ENCODE assay signal across 24 cellular contexts in genomic region chr2:175195012-175195411, GRCh38.
"Had no signal": no experiment of that assay in that cellular context is flagged by ENCODE, and none has a peak within 500 bp of the region (broad histone marks: within the 10 kb centered on the region; RNA-seq: fewer than 3 reads in every experiment).

No MANE protein-coding gene starts in this region.

- H3K36me3 ChIP-seq: heart left ventricle, sigmoid colon, thoracic aorta, transverse colon had no signal

- H3K9me3 ChIP-seq: psoas muscle, sigmoid colon, thoracic aorta, transverse colon had no signal

- H3K4me3 ChIP-seq: coronary artery, heart left ventricle, lung, psoas muscle, sigmoid colon, skin epidermis, thoracic aorta, transverse colon had no signal

- H3K27ac ChIP-seq: coronary artery, heart left ventricle, psoas muscle, sigmoid colon, skin epidermis, thoracic aorta, transverse colon had no signal

- DNase-seq: effector CD4-positive, alpha-beta T cell; endodermal cell; erythroblast; foreskin melanocyte; heart left ventricle; hippocampal formation; left colon; left ventricle myocardium superior; mesenchymal stem cell; midbrain; naive B cell; nephron progenitor cell; psoas muscle; retina; sigmoid colon; stimulated activated CD4-positive, alpha-beta T cell treated with anti-CD3 and anti-CD28 coated beads, Interleukin-2, amount 100 ng/mL, for 24 hours; stimulated activated CD4-positive, alpha-beta T cell treated with anti-CD3 and anti-CD28 coated beads, Interleukin-4, amount 100 ng/mL, for 4 hours; stimulated activated naive B cell treated with anti-CD40 and anti-IgM and Interleukin-4, amounts not matched to agents 10 μg/mL and 1 μg/mL and 100 μg/mL, for 72 hours; stimulated activated naive CD8-positive, alpha-beta T cell treated with anti-CD3 and anti-CD28 coated beads, Interleukin-15, amount 100 ng/mL, for 72 hours; transverse colon had no signal

- ATAC-seq: heart left ventricle; left colon; left ventricle myocardium superior; psoas muscle; stimulated activated naive B cell treated with anti-CD40 and anti-IgM and Interleukin-4, amounts not matched to agents 10 μg/mL and 1 μg/mL and 100 μg/mL, for 72 hours; stimulated activated naive CD8-positive, alpha-beta T cell treated with anti-CD3 and anti-CD28 coated beads, Interleukin-15, amount 100 ng/mL, for 72 hours had no signal

- H3K27me3 ChIP-seq: heart left ventricle, sigmoid colon, transverse colon had no signal
